ENCODE assay signal across 7 cellular contexts in the genomic region with DNA sequence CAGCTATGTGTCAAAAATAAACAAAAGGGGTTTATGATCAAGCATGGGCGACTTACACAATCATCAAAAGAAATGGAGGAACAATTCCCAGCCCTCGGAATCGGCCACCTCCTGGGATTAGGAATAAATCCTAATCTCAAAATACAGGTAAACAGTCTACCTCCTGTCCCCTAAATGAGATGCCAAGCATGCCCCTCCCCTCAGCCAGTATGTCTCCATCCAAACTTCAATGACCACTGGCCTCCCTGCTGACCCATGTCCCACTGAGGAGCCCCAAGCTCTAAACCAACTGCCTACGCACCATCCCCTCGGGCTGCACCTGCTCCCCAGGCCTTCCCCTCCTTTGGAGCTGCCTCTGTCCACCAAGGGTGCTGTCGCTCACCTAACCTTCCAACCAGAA.
DNase-seq lines count a peak whose midpoint lies in the region; ATAC-seq and TF ChIP-seq lines count a peak whose summit lies in the region.
"Not testable (repeated sequence)": the region's sequence is repeated elsewhere in the genome, so short reads cannot be mapped to it uniquely, and the experiment has no call there.

No MANE protein-coding gene starts in this region.

- H3K27me3 ChIP-seq in lower lobe of right lung (ENCODE audit: low read depth) (peaks cover 17% of the 10 kb centered on the region), stomach (peaks cover 0 to 41% (median 2%) of the 10 kb centered on the region in 3 donors)
- H3K27me3 ChIP-seq in upper lobe of right lung, result not testable (repeated sequence)

- not testable (repeated sequence) for H3K27ac ChIP-seq in lower lobe of right lung, stomach, upper lobe of right lung

- WGBS in stomach, 5 donors, result 77 to 86% (median 80%) methylated on average over 6 of the region's 6 CpGs

- intact Hi-C loops in lower lobe of right lung (cut with DNase I); posterior vena cava (cut with DNase I); stomach (cut with DNase I; ENCODE audit: low total_unique reads); upper lobe of right lung (cut with DNase I): not testable (repeated sequence)

- H3K9me3 Mint-ChIP-seq in chondrocyte (ENCODE audit: low read depth), result peaks cover 58% of the 10 kb centered on the region

- H3K4me1 ChIP-seq in lower lobe of right lung, stomach, upper lobe of right lung: not testable (repeated sequence)

- TF ChIP-seq EP300 in stomach (IDR thresholded peaks at IDR 0.05), result not testable (repeated sequence)

- DNase-seq in GM03348 (ENCODE audit: low spot score), result peak; percentile 0
- DNase-seq in GM10266 (ENCODE audit: extremely low spot score), result peak; percentile 3
- peak; percentile 44 for DNase-seq in chondrocyte (ENCODE audit: low spot score)
- DNase-seq in lower lobe of right lung, result peak; percentile 34
- peak; percentile 35 for DNase-seq in posterior vena cava (ENCODE audit: low spot score)
- peak; percentile 25 for DNase-seq in stomach
- DNase-seq in upper lobe of right lung, result peak; percentile 20

- H3K4me3 ChIP-seq in lower lobe of right lung, stomach, upper lobe of right lung: not testable (repeated sequence)

- not testable (repeated sequence) for ATAC-seq in lower lobe of right lung, upper lobe of right lung

- H3K4me1 Mint-ChIP-seq in chondrocyte (ENCODE audit: low read depth), result not testable (repeated sequence)

- H3K4me3 Mint-ChIP-seq in chondrocyte (ENCODE audit: unreplicated experiment), result not testable (repeated sequence)

- not testable (repeated sequence) for TF ChIP-seq POLR2A in stomach (IDR thresholded peaks at IDR 0.05)

- not testable (repeated sequence) for H3K9me3 ChIP-seq in lower lobe of right lung, upper lobe of right lung
- peaks cover 0 to 63% (median 37%) of the 10 kb centered on the region in 4 donors for H3K9me3 ChIP-seq in stomach

- H3K27me3 Mint-ChIP-seq in chondrocyte (ENCODE audit: low read depth), result not testable (repeated sequence)

- not testable (repeated sequence) for H3K27ac Mint-ChIP-seq in chondrocyte (ENCODE audit: unreplicated experiment)

- not testable (repeated sequence) for TF ChIP-seq CTCF in GM10266 (IDR thresholded peaks at IDR 0.05; ENCODE audit: control insufficient read depth, insufficient read depth, low read depth, missing control alignments); chondrocyte (IDR thresholded peaks at IDR 0.05); lower lobe of right lung (IDR thresholded peaks at IDR 0.05); stomach (IDR thresholded peaks at IDR 0.05); upper lobe of right lung (IDR thresholded peaks at IDR 0.05)

- H3K36me3 Mint-ChIP-seq in chondrocyte (ENCODE audit: low read depth), result not testable (repeated sequence)

- not testable (repeated sequence) for H3K36me3 ChIP-seq in lower lobe of right lung, stomach, upper lobe of right lung
